8 cellular contexts compared by ENCODE assay signal in the genomic region with DNA sequence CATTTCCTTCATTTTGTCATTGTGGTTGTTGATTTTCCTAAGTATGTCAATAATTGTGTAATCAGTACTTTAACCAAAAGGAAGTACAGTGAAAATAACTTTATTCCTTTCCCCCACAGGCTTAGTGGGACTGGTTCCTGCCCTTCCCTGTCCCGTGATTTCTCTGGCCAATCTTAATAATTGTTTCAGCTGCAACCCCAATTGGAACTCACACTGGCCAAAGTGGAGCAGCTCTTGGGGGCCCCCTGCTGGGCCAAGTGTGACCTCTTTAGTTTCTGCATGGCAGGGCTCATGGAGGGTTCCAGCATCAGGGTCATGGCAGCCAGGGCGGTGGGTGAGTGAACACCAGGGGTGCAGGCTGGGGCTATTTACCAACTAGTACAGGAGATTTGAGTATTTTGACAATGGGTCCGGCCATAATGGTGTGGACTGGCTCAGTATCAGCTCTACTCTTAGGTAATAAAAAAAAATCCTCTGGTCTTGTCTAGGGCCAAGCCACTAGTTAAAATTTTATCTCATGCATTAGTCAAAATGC. TPM values are rescaled to one million over a fixed set of nuclear protein-coding genes. Genes with fewer than 3 reads are reported as not detected.
DNase-seq lines count a peak whose midpoint lies in the region; ATAC-seq, FAIRE-seq and TF ChIP-seq lines count a peak whose summit lies in the region.

No MANE protein-coding gene starts in this region.

- H3K27me3 ChIP-seq in kidney epithelial cell (ENCODE audit: control insufficient read depth, insufficient read depth, low read length): no peaks in the 10 kb centered on the region

- H3K4me3 Mint-ChIP-seq in MCF 10A (ENCODE audit: unreplicated experiment): no peak overlapping the region

- no peaks in the 10 kb centered on the region for H3K36me3 Mint-ChIP-seq in MCF 10A (ENCODE audit: insufficient read depth, unreplicated experiment)

- no TSS peak for BruUV-seq in MCF 10A (replicated peaks; lab: Mats Ljungman, UMichigan)

- FAIRE-seq in GM12891 (lab: Jason Lieb, UNC): no peak

- no peak overlapping the region for H3K27ac ChIP-seq in VCaP

- no peak overlapping the region for H3K4me3 ChIP-seq in kidney epithelial cell (ENCODE audit: low read depth, low read length)

- POLR2A ChIA-PET in MCF 10A (lab: Yijun Ruan, JAX): interaction anchor here (0.6 to 2.2 kb wide), 6 partner anchors 14 to 320 kb away, joined by 3 to 12 read pairs (median 4); a partner anchor contains a TSS

- no peaks in the 10 kb centered on the region for H3K9me3 Mint-ChIP-seq in MCF 10A (ENCODE audit: unreplicated experiment)

- H3K27ac Mint-ChIP-seq in MCF 10A (ENCODE audit: low read depth, unreplicated experiment): no peak overlapping the region

- intact Hi-C loops in MCF 10A (cut with micrococcal nuclease): loop anchor here (5.0 kb wide), 2 partner anchors 371 to 426 kb away; no protein-coding TSS in a partner anchor

- H3K4me1 Mint-ChIP-seq in MCF 10A (ENCODE audit: insufficient read depth, unreplicated experiment): peaks cover 7% of the 10 kb centered on the region

- ATAC-seq in HG02678 (IDR thresholded peaks at IDR 0.05; ENCODE audit: unreplicated experiment): peak; percentile 80

- TF ChIP-seq CTCF in VCaP (conservative IDR thresholded peaks at IDR 0.05) (peak; percentile 80), MCF 10A (IDR thresholded peaks at IDR 0.05; ENCODE audit: unreplicated experiment) (peak; percentile 82), kidney epithelial cell (IDR thresholded peaks at IDR 0.05; ENCODE audit: insufficient read depth, low read length, poor library complexity, severe bottlenecking) (peak; percentile 91)

- peak; percentile 53 for DNase-seq in GM12891 (ENCODE audit: insufficient read length, low spot score)
- DNase-seq in NCI-H2107 treated with DMSO at 0.1 percent for 48 hours (lab: John Stamatoyannopoulos, UW; ENCODE audit: unreplicated experiment): peak; percentile 39
- DNase-seq in MCF 10A (ENCODE audit: unreplicated experiment): peak; percentile 85
- no peak for DNase-seq in kidney epithelial cell (ENCODE audit: low read depth)
- DNase-seq in stimulated activated CD4-positive, alpha-beta T cell treated with anti-CD3 and anti-CD28 coated beads, Interleukin-2, amount 100 ng/mL, for 4 hours (ENCODE audit: low read depth): peak; percentile 54
- no peak for DNase-seq in NCI-H128 (lab: John Stamatoyannopoulos, UW; ENCODE audit: unreplicated experiment)

- H3K36me3 ChIP-seq in kidney epithelial cell (ENCODE audit: control insufficient read depth, insufficient read depth, low read length): no peaks in the 10 kb centered on the region

- CTCF ChIA-PET in MCF 10A (lab: Yijun Ruan, JAX): interaction anchor here (0.6 to 8.2 kb wide), 51 partner anchors 8 to 1553 kb away, joined by 3 to 186 read pairs (median 4); no protein-coding TSS in a partner anchor

- H3K27me3 Mint-ChIP-seq in MCF 10A (ENCODE audit: insufficient read depth, unreplicated experiment): no peaks in the 10 kb centered on the region

- no peak for TF ChIP-seq POLR2A in GM12891 (IDR thresholded peaks at IDR 0.05; ENCODE audit: low read depth, low read length)

TF ChIP-seq in GM12891, 5 proteins besides CTCF, POLR2A, EP300 and RAD21:
- TF ChIP-seq SPI1 (IDR thresholded peaks at IDR 0.05; ENCODE audit: low read depth, low read length) (no peak), PAX5 (IDR thresholded peaks at IDR 0.05; ENCODE audit: insufficient read depth, low read length, severe bottlenecking) (no peak), POLR2AphosphoS5 (IDR thresholded peaks at IDR 0.05; ENCODE audit: low read depth, low read length) (no peak), TAF1 (IDR thresholded peaks at IDR 0.05; ENCODE audit: low read depth, low read length) (no peak)

RNA-seq across cellular contexts. Expression of a gene that starts 31.7 kb away (rescaled TPM):
- polyA plus RNA-seq in GM12891 (2012; ENCODE audit: low read depth, missing spikeins): 159 TPM
- total RNA-seq in MCF 10A (2022) (368 and 448 TPM in 2 replicates), kidney epithelial cell (70.7 and 71.3 TPM in 2 replicates)

Comparison
In these comparisons a context has a peak if more than half of its experiments do, and no peak if none do; other contexts are left out.
1. DNase-seq: peak in GM12891 (single experiment), NCI-H2107 treated with DMSO at 0.1 percent for 48 hours (single experiment), MCF 10A (single experiment) and stimulated activated CD4-positive, alpha-beta T cell treated with anti-CD3 and anti-CD28 coated beads, Interleukin-2, amount 100 ng/mL, for 4 hours (single experiment); none in kidney epithelial cell (single experiment) and NCI-H128 (single experiment).
2. Peak in every context shown above with its lines, with median percentiles within 50 percentile points of each other: CTCF ChIP-seq.